ENCODE assay signal across 26 cellular contexts in the genomic region with DNA sequence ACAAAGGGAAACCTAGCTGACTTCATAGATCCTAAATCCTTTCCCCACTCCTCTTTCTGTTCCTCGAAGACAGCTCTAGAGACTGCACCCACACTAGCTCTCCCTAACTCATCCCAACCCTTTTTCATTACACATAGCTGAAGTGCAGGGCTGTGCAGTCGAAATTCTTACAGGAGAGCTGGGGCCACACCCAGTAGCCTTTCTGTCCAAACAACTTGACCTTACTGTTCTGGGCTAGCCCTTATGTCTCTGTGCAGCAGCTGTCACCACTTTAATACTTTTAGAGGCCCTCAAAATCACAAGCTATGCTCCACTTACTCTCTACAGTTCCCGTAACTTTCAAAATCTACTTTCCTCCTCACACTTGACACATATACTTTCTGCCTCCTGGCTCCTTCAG.
"Had no signal": no experiment of that assay in that cellular context is flagged by ENCODE, and none has a peak within 500 bp of the region (broad histone marks: within the 10 kb centered on the region; RNA-seq: fewer than 3 reads in every experiment).

No MANE protein-coding gene starts in this region.

- H3K4me3 Mint-ChIP-seq: activated CD4-positive, alpha-beta memory T cell treated with anti-CD3 and anti-CD28 coated beads, Interleukin-2, amount 10 ng/mL, durations not matched to agents 7 days and 5 days; activated CD4-positive, alpha-beta T cell treated with anti-CD3 and anti-CD28 coated beads, Interleukin-2, amount 10 ng/mL, durations not matched to agents 7 days and 5 days; activated naive CD4-positive, alpha-beta T cell treated with anti-CD3 and anti-CD28 coated beads, Interleukin-2, amount 10 ng/mL, durations not matched to agents 7 days and 5 days; activated naive CD8-positive, alpha-beta T cell treated with anti-CD3 and anti-CD28 coated beads, Interleukin-2, amount 10 ng/mL, durations not matched to agents 7 days and 5 days; activated T-cell treated with anti-CD3 and anti-CD28 coated beads, Interleukin-2, amount 50 U/mL, for 24 hours; activated T-cell treated with anti-CD3 and anti-CD28 coated beads, Interleukin-2, amount 50 U/mL, for 72 hours; brain; WTC11 had no signal

- H3K27me3 Mint-ChIP-seq: activated CD4-positive, alpha-beta memory T cell treated with anti-CD3 and anti-CD28 coated beads, Interleukin-2, amount 10 ng/mL, durations not matched to agents 7 days and 5 days; activated CD4-positive, alpha-beta T cell treated with anti-CD3 and anti-CD28 coated beads, Interleukin-2, amount 10 ng/mL, durations not matched to agents 7 days and 5 days; activated naive CD4-positive, alpha-beta T cell treated with anti-CD3 and anti-CD28 coated beads, Interleukin-2, amount 10 ng/mL, durations not matched to agents 7 days and 5 days; activated naive CD8-positive, alpha-beta T cell treated with anti-CD3 and anti-CD28 coated beads, Interleukin-2, amount 10 ng/mL, durations not matched to agents 7 days and 5 days; activated T-cell treated with anti-CD3 and anti-CD28 coated beads, Interleukin-2, amount 50 U/mL, for 24 hours had no signal

- H3K4me1 ChIP-seq: ascending aorta, colonic mucosa, esophagus squamous epithelium had no signal

- H3K9me3 Mint-ChIP-seq: activated CD4-positive, alpha-beta memory T cell treated with anti-CD3 and anti-CD28 coated beads, Interleukin-2, amount 10 ng/mL, durations not matched to agents 7 days and 5 days; activated CD4-positive, alpha-beta T cell treated with anti-CD3 and anti-CD28 coated beads, Interleukin-2, amount 10 ng/mL, durations not matched to agents 7 days and 5 days; activated naive CD4-positive, alpha-beta T cell treated with anti-CD3 and anti-CD28 coated beads, Interleukin-2, amount 10 ng/mL, durations not matched to agents 7 days and 5 days; activated naive CD8-positive, alpha-beta T cell treated with anti-CD3 and anti-CD28 coated beads, Interleukin-2, amount 10 ng/mL, durations not matched to agents 7 days and 5 days; activated T-cell treated with anti-CD3 and anti-CD28 coated beads, Interleukin-2, amount 50 U/mL, for 24 hours; activated T-cell treated with anti-CD3 and anti-CD28 coated beads, Interleukin-2, amount 50 U/mL, for 72 hours; brain had no signal

- H3K4me3 ChIP-seq: ascending aorta, colonic mucosa, esophagus squamous epithelium, gastroesophageal sphincter had no signal

- H3K4me1 Mint-ChIP-seq: activated CD4-positive, alpha-beta memory T cell treated with anti-CD3 and anti-CD28 coated beads, Interleukin-2, amount 10 ng/mL, durations not matched to agents 7 days and 5 days; activated CD4-positive, alpha-beta T cell treated with anti-CD3 and anti-CD28 coated beads, Interleukin-2, amount 10 ng/mL, durations not matched to agents 7 days and 5 days; activated naive CD4-positive, alpha-beta T cell treated with anti-CD3 and anti-CD28 coated beads, Interleukin-2, amount 10 ng/mL, durations not matched to agents 7 days and 5 days; activated naive CD8-positive, alpha-beta T cell treated with anti-CD3 and anti-CD28 coated beads, Interleukin-2, amount 10 ng/mL, durations not matched to agents 7 days and 5 days; brain had no signal

- H3K36me3 ChIP-seq: ascending aorta, colonic mucosa, esophagus squamous epithelium, gastroesophageal sphincter had no signal

- H3K27me3 ChIP-seq: ascending aorta, colonic mucosa, esophagus squamous epithelium, gastroesophageal sphincter had no signal

- H3K36me3 Mint-ChIP-seq: activated naive CD4-positive, alpha-beta T cell treated with anti-CD3 and anti-CD28 coated beads, Interleukin-2, amount 10 ng/mL, durations not matched to agents 7 days and 5 days; activated naive CD4-positive, alpha-beta T cell treated with anti-CD3 and anti-CD28 coated beads, Interleukin-2, amount 50 U/mL, for 72 hours; activated naive CD8-positive, alpha-beta T cell treated with anti-CD3 and anti-CD28 coated beads, Interleukin-2, amount 10 ng/mL, durations not matched to agents 7 days and 5 days; brain had no signal

- H3K9me3 ChIP-seq: ascending aorta, colonic mucosa, esophagus squamous epithelium, gastroesophageal sphincter had no signal

- ATAC-seq: activated naive CD4-positive, alpha-beta T cell treated with anti-CD3 and anti-CD28 coated beads, Interleukin-2, amount 50 U/mL, for 72 hours; activated T-cell treated with anti-CD3 and anti-CD28 coated beads, Interleukin-2, amount 50 U/mL, for 72 hours; gastroesophageal sphincter; WTC11 had no signal

- DNase-seq: activated CD4-positive, alpha-beta memory T cell treated with anti-CD3 and anti-CD28 coated beads, Interleukin-2, amount 10 ng/mL, durations not matched to agents 7 days and 5 days; activated CD4-positive, alpha-beta T cell treated with anti-CD3 and anti-CD28 coated beads for 1 hour; activated CD4-positive, alpha-beta T cell treated with anti-CD3 and anti-CD28 coated beads for 4 hours; activated CD4-positive, alpha-beta T cell treated with anti-CD3 and anti-CD28 coated beads, Interleukin-2, amount 10 ng/mL, durations not matched to agents 7 days and 5 days; activated CD4-positive, alpha-beta T cell treated with anti-CD3 and anti-CD28 coated beads, Interleukin-2, amount 50 U/mL, for 4 hours; activated CD8-positive, alpha-beta memory T cell treated with anti-CD3 and anti-CD28 coated beads, Interleukin-2, amount 50 U/mL, for 48 hours; activated gamma-delta T cell; activated naive CD4-positive, alpha-beta T cell; activated naive CD4-positive, alpha-beta T cell treated with anti-CD3 and anti-CD28 coated beads, Interleukin-2, amount 10 ng/mL, durations not matched to agents 7 days and 5 days; activated naive CD8-positive, alpha-beta T cell treated with anti-CD3 and anti-CD28 coated beads, Interleukin-2, amount 10 ng/mL, durations not matched to agents 7 days and 5 days; activated T-cell treated with anti-CD3 and anti-CD28 coated beads for 4 hours; activated T-cell treated with anti-CD3 and anti-CD28 coated beads, Interleukin-2, amount 50 U/mL, for 24 hours; activated T-cell treated with anti-CD3 and anti-CD28 coated beads, Interleukin-2, amount 50 U/mL, for 72 hours; caudate nucleus; colonic mucosa; effector CD8-positive, alpha-beta T cell; esophagus squamous epithelium; foreskin melanocyte; T-helper 2 cell had no signal

- H3K27ac Mint-ChIP-seq: activated CD4-positive, alpha-beta memory T cell treated with anti-CD3 and anti-CD28 coated beads, Interleukin-2, amount 10 ng/mL, durations not matched to agents 7 days and 5 days; activated CD4-positive, alpha-beta T cell treated with anti-CD3 and anti-CD28 coated beads, Interleukin-2, amount 10 ng/mL, durations not matched to agents 7 days and 5 days; activated naive CD4-positive, alpha-beta T cell treated with anti-CD3 and anti-CD28 coated beads, Interleukin-2, amount 10 ng/mL, durations not matched to agents 7 days and 5 days; activated naive CD4-positive, alpha-beta T cell treated with anti-CD3 and anti-CD28 coated beads, Interleukin-2, amount 50 U/mL, for 72 hours; activated naive CD8-positive, alpha-beta T cell treated with anti-CD3 and anti-CD28 coated beads, Interleukin-2, amount 10 ng/mL, durations not matched to agents 7 days and 5 days; activated T-cell treated with anti-CD3 and anti-CD28 coated beads, Interleukin-2, amount 50 U/mL, for 24 hours; activated T-cell treated with anti-CD3 and anti-CD28 coated beads, Interleukin-2, amount 50 U/mL, for 72 hours; brain; WTC11 had no signal

- H3K27ac ChIP-seq: ascending aorta, colonic mucosa, epithelial cell of prostate, esophagus squamous epithelium, gastroesophageal sphincter, VCaP had no signal
